ENCODE assay signal across 14 cellular contexts in genomic region chr7:94376281-94376680, GRCh38. TPM values are rescaled to one million over a fixed set of nuclear protein-coding genes. Genes with fewer than 3 reads are reported as not detected.
DNase-seq lines count a peak whose midpoint lies in the region; ATAC-seq and TF ChIP-seq lines count a peak whose summit lies in the region.
"Had no signal": no experiment of that assay in that cellular context is flagged by ENCODE, and none has a peak within 500 bp of the region (broad histone marks: within the 10 kb centered on the region; RNA-seq: fewer than 3 reads in every experiment).

No MANE protein-coding gene starts in this region.

- H3K27ac Mint-ChIP-seq in CD8-positive, alpha-beta T cell: no peak overlapping the region
- H3K27ac Mint-ChIP-seq: activated naive CD4-positive, alpha-beta T cell treated with anti-CD3 and anti-CD28 coated beads for 36 hours; immature natural killer cell; stimulated activated naive CD8-positive, alpha-beta T cell treated with anti-CD3 and anti-CD28 coated beads, Interleukin-15, Interleukin-2, amounts not matched to agents 100 ng/mL and 50 ng/mL, for 24 hours had no signal

- no peaks in the 10 kb centered on the region for H3K9me3 Mint-ChIP-seq in CD8-positive, alpha-beta T cell
- H3K9me3 Mint-ChIP-seq: activated naive CD4-positive, alpha-beta T cell treated with anti-CD3 and anti-CD28 coated beads for 36 hours; immature natural killer cell; stimulated activated naive CD8-positive, alpha-beta T cell treated with anti-CD3 and anti-CD28 coated beads, Interleukin-15, Interleukin-2, amounts not matched to agents 100 ng/mL and 50 ng/mL, for 24 hours had no signal

- H3K4me1 Mint-ChIP-seq in CD8-positive, alpha-beta T cell (ENCODE audit: low read depth): no peaks in the 10 kb centered on the region
- H3K4me1 Mint-ChIP-seq: immature natural killer cell had no signal

- CTCF ChIA-PET in CD8-positive, alpha-beta T cell (lab: Charles Lee): no interaction called here

- H3K9ac ChIP-seq in muscle layer of colon (ENCODE audit: low read length): no peak overlapping the region

- peak overlapping the region; percentile 14 to 84 (median 34) for H3K27ac ChIP-seq in Peyer's patch
- peak overlapping the region; percentile 83 to 84 for H3K27ac ChIP-seq in coronary artery
- H3K27ac ChIP-seq in muscle layer of colon (ENCODE audit: low read depth, low read length): peak overlapping the region; percentile 93
- H3K27ac ChIP-seq in stomach: peak overlapping the region; percentile 47 to 82 (median 78)
- H3K27ac ChIP-seq in CD8-positive, alpha-beta T cell (ENCODE audit: low read depth, low read length): no peak overlapping the region

- no peak overlapping the region for H3K4me3 Mint-ChIP-seq in CD8-positive, alpha-beta T cell
- H3K4me3 Mint-ChIP-seq: activated naive CD4-positive, alpha-beta T cell treated with anti-CD3 and anti-CD28 coated beads for 36 hours; immature natural killer cell; stimulated activated naive CD8-positive, alpha-beta T cell treated with anti-CD3 and anti-CD28 coated beads, Interleukin-15, Interleukin-2, amounts not matched to agents 100 ng/mL and 50 ng/mL, for 24 hours had no signal

- H3K9me3 ChIP-seq in Peyer's patch: no peaks in the 10 kb centered on the region
- no peaks in the 10 kb centered on the region for H3K9me3 ChIP-seq in muscle layer of colon (ENCODE audit: low read length)
- no peaks in the 10 kb centered on the region for H3K9me3 ChIP-seq in stomach
- no peaks in the 10 kb centered on the region for H3K9me3 ChIP-seq in CD8-positive, alpha-beta T cell (ENCODE audit: low read length)

- peaks cover 5% of the 10 kb centered on the region for H3K27me3 Mint-ChIP-seq in CD8-positive, alpha-beta T cell (ENCODE audit: low read depth)

- DNase-seq in Peyer's patch (no peak), coronary artery (ENCODE audit: low spot score) (no peak), stomach (no peak)
- no peak for DNase-seq in activated CD8-positive, alpha-beta memory T cell treated with anti-CD3 and anti-CD28 coated beads for 24 hours
- DNase-seq in CD8-positive, alpha-beta T cell: no peak
- no peak for DNase-seq in stimulated activated naive CD4-positive, alpha-beta T cell treated with Interleukin-2 at 50 U/mL for 16 hours (lab: John Stamatoyannopoulos, UW)
- DNase-seq: activated naive CD4-positive, alpha-beta T cell treated with anti-CD3 and anti-CD28 coated beads for 36 hours; DMS53; effector CD4-positive, alpha-beta T cell; immature natural killer cell; RPMI8226 had no signal

- H3K27me3 ChIP-seq in Peyer's patch (no peaks in the 10 kb centered on the region), muscle layer of colon (ENCODE audit: control insufficient read depth in 1 of 2, insufficient read depth in 2 of 2, low read length in 2 of 2) (no peaks in the 10 kb centered on the region), stomach (no peaks in the 10 kb centered on the region)
- H3K27me3 ChIP-seq in CD8-positive, alpha-beta T cell (ENCODE audit: insufficient read depth, low read length): no peaks in the 10 kb centered on the region

- no peak for TF ChIP-seq POLR2A in Peyer's patch (IDR thresholded peaks at IDR 0.05)
- no peak for TF ChIP-seq POLR2A in stomach (IDR thresholded peaks at IDR 0.05)

- WGBS in stomach, 5 donors: 63 to 89% (median 78%) methylated on average over 1 of the region's 1 CpG

- intact Hi-C loops in stomach (cut with DNase I; ENCODE audit: low total_unique reads): no loop called here
- intact Hi-C loops in CD8-positive, alpha-beta T cell (cut with DNase I, micrococcal nuclease): no loop called here

- H3K4me1 ChIP-seq in Peyer's patch (no peaks in the 10 kb centered on the region), muscle layer of colon (ENCODE audit: insufficient read depth, low read length) (peaks cover 35% of the 10 kb centered on the region), stomach (peaks cover 0 to 28% (median 16%) of the 10 kb centered on the region in 4 donors)
- H3K4me1 ChIP-seq in CD8-positive, alpha-beta T cell (ENCODE audit: insufficient read depth, low read length): no peaks in the 10 kb centered on the region

- no peak for TF ChIP-seq EP300 in stomach (IDR thresholded peaks at IDR 0.05)

- no peaks in the 10 kb centered on the region for H3K36me3 Mint-ChIP-seq in CD8-positive, alpha-beta T cell
- H3K36me3 Mint-ChIP-seq: immature natural killer cell had no signal

- TF ChIP-seq CTCF in Peyer's patch (IDR thresholded peaks at IDR 0.05) (no peak), coronary artery (IDR thresholded peaks at IDR 0.05) (no peak), stomach (IDR thresholded peaks at IDR 0.05) (no peak)
- TF ChIP-seq CTCF in CD8-positive, alpha-beta T cell (IDR thresholded peaks at IDR 0.05): no peak

- no peak for ATAC-seq in HG02973 (IDR thresholded peaks at IDR 0.05; ENCODE audit: unreplicated experiment)
- no peak for ATAC-seq in CD8-positive, alpha-beta T cell

- POLR2A ChIA-PET in CD8-positive, alpha-beta T cell (lab: Charles Lee): no interaction called here

- no peaks in the 10 kb centered on the region for H3K36me3 ChIP-seq in Peyer's patch
- no peaks in the 10 kb centered on the region for H3K36me3 ChIP-seq in muscle layer of colon (ENCODE audit: insufficient read depth, low read length)
- H3K36me3 ChIP-seq in stomach: no peaks in the 10 kb centered on the region
- H3K36me3 ChIP-seq in CD8-positive, alpha-beta T cell (ENCODE audit: insufficient read depth, low read length): no peaks in the 10 kb centered on the region

- H3K4me3 ChIP-seq in Peyer's patch: no peak overlapping the region
- H3K4me3 ChIP-seq in coronary artery: no peak overlapping the region
- no peak overlapping the region for H3K4me3 ChIP-seq in muscle layer of colon (ENCODE audit: low read depth in 1 of 2, low read length in 2 of 2)
- H3K4me3 ChIP-seq in stomach: no peak overlapping the region
- no peak overlapping the region for H3K4me3 ChIP-seq in CD8-positive, alpha-beta T cell (ENCODE audit: low read depth, low read length)

RNA-seq across cellular contexts. Expression of gene COL1A2, which starts 18.4 kb away (rescaled TPM):
- total RNA-seq in Peyer's patch (100 to 1,000 TPM in 1 of 4 donors, 10 to 100 TPM in 3; 28.0 to 404 (median 59.1) TPM), stomach (1,000 to 10,000 TPM in 2 of 5 donors, 100 to 1,000 TPM in 2, 10 to 100 TPM in 1; 30.9 to 3,975 (median 234) TPM)
- polyA plus RNA-seq in stomach: 10 to 100 TPM; 32.2 to 51.6 (median 48.3) TPM
- not detected for total RNA-seq in CD8-positive, alpha-beta T cell
- polyA plus RNA-seq: immature natural killer cell had no signal

Comparison
In these comparisons a context has a peak if more than half of its experiments do, and no peak if none do; other contexts are left out.
1. RNA of gene COL1A2, which starts 18.4 kb away (total RNA-seq): 30.9 to 3,975 TPM in stomach and 28.0 to 404 TPM in Peyer's patch; not detected in CD8-positive, alpha-beta T cell; every median in the first group is over 10 times any median in the second.